ENCODE assay signal across 1 cellular context in the genomic region with DNA sequence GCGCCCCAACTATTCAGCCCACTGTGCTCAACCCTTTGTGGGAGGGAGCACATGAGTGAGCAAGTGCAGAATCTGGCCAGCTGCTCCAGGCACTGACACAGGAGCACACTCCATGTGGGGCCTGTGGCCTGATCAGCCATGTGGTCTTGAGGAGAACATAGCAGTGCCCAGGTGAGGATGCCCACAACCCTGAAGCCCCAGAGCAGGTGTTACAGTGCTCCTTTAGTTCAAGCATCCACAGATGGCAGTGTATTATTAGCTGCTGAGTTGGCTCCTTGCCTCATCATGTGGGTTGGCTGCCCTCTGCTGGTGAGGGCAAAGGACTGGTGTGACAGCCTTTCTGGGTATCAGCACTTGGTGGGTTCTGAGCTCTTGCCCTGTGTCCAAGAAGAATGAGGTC.
TF ChIP-seq lines count a peak whose summit lies in the region.

No MANE protein-coding gene starts in this region.

TF ChIP-seq in HepG2, 621 proteins besides CTCF, POLR2A, EP300 and RAD21:
- TF ChIP-seq, protein P1, sequence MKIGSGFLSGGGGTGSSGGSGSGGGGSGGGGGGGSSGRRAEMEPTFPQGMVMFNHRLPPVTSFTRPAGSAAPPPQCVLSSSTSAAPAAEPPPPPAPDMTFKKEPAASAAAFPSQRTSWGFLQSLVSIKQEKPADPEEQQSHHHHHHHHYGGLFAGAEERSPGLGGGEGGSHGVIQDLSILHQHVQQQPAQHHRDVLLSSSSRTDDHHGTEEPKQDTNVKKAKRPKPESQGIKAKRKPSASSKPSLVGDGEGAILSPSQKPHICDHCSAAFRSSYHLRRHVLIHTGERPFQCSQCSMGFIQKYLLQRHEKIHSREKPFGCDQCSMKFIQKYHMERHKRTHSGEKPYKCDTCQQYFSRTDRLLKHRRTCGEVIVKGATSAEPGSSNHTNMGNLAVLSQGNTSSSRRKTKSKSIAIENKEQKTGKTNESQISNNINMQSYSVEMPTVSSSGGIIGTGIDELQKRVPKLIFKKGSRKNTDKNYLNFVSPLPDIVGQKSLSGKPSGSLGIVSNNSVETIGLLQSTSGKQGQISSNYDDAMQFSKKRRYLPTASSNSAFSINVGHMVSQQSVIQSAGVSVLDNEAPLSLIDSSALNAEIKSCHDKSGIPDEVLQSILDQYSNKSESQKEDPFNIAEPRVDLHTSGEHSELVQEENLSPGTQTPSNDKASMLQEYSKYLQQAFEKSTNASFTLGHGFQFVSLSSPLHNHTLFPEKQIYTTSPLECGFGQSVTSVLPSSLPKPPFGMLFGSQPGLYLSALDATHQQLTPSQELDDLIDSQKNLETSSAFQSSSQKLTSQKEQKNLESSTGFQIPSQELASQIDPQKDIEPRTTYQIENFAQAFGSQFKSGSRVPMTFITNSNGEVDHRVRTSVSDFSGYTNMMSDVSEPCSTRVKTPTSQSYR (CRISPR knock-in tag; IDR thresholded peaks at IDR 0.05; ENCODE audit: borderline replicate concordance), result no peak
- no peak for TF ChIP-seq ZBTB42 (CRISPR knock-in tag; IDR thresholded peaks at IDR 0.05)
- TF ChIP-seq, protein P2, sequence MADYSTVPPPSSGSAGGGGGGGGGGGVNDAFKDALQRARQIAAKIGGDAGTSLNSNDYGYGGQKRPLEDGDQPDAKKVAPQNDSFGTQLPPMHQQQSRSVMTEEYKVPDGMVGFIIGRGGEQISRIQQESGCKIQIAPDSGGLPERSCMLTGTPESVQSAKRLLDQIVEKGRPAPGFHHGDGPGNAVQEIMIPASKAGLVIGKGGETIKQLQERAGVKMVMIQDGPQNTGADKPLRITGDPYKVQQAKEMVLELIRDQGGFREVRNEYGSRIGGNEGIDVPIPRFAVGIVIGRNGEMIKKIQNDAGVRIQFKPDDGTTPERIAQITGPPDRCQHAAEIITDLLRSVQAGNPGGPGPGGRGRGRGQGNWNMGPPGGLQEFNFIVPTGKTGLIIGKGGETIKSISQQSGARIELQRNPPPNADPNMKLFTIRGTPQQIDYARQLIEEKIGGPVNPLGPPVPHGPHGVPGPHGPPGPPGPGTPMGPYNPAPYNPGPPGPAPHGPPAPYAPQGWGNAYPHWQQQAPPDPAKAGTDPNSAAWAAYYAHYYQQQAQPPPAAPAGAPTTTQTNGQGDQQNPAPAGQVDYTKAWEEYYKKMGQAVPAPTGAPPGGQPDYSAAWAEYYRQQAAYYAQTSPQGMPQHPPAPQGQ (CRISPR knock-in tag; IDR thresholded peaks at IDR 0.05; ENCODE audit: borderline replicate concordance), result no peak
- TF ChIP-seq ATAD3A (CRISPR knock-in tag; IDR thresholded peaks at IDR 0.05), result no peak
- TF ChIP-seq SMC3 (IDR thresholded peaks at IDR 0.05; ENCODE audit: low read length), result peak; percentile 81
- TF ChIP-seq, protein P3, sequence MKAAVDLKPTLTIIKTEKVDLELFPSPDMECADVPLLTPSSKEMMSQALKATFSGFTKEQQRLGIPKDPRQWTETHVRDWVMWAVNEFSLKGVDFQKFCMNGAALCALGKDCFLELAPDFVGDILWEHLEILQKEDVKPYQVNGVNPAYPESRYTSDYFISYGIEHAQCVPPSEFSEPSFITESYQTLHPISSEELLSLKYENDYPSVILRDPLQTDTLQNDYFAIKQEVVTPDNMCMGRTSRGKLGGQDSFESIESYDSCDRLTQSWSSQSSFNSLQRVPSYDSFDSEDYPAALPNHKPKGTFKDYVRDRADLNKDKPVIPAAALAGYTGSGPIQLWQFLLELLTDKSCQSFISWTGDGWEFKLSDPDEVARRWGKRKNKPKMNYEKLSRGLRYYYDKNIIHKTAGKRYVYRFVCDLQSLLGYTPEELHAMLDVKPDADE (CRISPR knock-in tag; IDR thresholded peaks at IDR 0.05), result no peak
- TF ChIP-seq STAG1 (CRISPR knock-in tag; IDR thresholded peaks at IDR 0.05), result peak; percentile 91
- TF ChIP-seq TGIF2 (CRISPR knock-in tag; IDR thresholded peaks at IDR 0.05), result no peak
- TF ChIP-seq IRF2 (CRISPR knock-in tag; IDR thresholded peaks at IDR 0.05), result no peak
- no peak for TF ChIP-seq BCL6 (CRISPR knock-in tag; IDR thresholded peaks at IDR 0.05)
- TF ChIP-seq MAZ (IDR thresholded peaks at IDR 0.05; ENCODE audit: borderline replicate concordance, low read depth, low read length), result no peak
- TF ChIP-seq MAZ (CRISPR knock-in tag; IDR thresholded peaks at IDR 0.05; ENCODE audit: low read depth), result no peak
- 0 out of 2 replicates have a peak, but pooled peaks have one; percentile 11 for TF ChIP-seq CEBPG (CRISPR knock-in tag; IDR thresholded peaks at IDR 0.05)
- TF ChIP-seq, protein P4, sequence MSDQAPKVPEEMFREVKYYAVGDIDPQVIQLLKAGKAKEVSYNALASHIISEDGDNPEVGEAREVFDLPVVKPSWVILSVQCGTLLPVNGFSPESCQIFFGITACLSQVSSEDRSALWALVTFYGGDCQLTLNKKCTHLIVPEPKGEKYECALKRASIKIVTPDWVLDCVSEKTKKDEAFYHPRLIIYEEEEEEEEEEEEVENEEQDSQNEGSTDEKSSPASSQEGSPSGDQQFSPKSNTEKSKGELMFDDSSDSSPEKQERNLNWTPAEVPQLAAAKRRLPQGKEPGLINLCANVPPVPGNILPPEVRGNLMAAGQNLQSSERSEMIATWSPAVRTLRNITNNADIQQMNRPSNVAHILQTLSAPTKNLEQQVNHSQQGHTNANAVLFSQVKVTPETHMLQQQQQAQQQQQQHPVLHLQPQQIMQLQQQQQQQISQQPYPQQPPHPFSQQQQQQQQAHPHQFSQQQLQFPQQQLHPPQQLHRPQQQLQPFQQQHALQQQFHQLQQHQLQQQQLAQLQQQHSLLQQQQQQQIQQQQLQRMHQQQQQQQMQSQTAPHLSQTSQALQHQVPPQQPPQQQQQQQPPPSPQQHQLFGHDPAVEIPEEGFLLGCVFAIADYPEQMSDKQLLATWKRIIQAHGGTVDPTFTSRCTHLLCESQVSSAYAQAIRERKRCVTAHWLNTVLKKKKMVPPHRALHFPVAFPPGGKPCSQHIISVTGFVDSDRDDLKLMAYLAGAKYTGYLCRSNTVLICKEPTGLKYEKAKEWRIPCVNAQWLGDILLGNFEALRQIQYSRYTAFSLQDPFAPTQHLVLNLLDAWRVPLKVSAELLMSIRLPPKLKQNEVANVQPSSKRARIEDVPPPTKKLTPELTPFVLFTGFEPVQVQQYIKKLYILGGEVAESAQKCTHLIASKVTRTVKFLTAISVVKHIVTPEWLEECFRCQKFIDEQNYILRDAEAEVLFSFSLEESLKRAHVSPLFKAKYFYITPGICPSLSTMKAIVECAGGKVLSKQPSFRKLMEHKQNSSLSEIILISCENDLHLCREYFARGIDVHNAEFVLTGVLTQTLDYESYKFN (CRISPR knock-in tag; conservative IDR thresholded peaks at IDR 0.05), result no peak
- peak; percentile 48 to 54; a peak in 3 of 4 replicates for TF ChIP-seq MAFK (conservative IDR thresholded peaks at IDR 0.05 in 1 of 2, IDR thresholded peaks at IDR 0.05 in 1 of 2; ENCODE audit: low read length in 2 of 2)
- no peak for TF ChIP-seq ZNF17 (CRISPR knock-in tag; IDR thresholded peaks at IDR 0.05)
- no peak for TF ChIP-seq NCOA2 (CRISPR knock-in tag; IDR thresholded peaks at IDR 0.05)
- TF ChIP-seq, protein P5, sequence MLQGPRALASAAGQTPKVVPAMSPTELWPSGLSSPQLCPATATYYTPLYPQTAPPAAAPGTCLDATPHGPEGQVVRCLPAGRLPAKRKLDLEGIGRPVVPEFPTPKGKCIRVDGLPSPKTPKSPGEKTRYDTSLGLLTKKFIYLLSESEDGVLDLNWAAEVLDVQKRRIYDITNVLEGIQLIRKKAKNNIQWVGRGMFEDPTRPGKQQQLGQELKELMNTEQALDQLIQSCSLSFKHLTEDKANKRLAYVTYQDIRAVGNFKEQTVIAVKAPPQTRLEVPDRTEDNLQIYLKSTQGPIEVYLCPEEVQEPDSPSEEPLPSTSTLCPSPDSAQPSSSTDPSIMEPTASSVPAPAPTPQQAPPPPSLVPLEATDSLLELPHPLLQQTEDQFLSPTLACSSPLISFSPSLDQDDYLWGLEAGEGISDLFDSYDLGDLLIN (CRISPR knock-in tag; IDR thresholded peaks at IDR 0.05; ENCODE audit: borderline replicate concordance), result no peak
- TF ChIP-seq, protein P6, sequence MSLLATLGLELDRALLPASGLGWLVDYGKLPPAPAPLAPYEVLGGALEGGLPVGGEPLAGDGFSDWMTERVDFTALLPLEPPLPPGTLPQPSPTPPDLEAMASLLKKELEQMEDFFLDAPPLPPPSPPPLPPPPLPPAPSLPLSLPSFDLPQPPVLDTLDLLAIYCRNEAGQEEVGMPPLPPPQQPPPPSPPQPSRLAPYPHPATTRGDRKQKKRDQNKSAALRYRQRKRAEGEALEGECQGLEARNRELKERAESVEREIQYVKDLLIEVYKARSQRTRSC (CRISPR knock-in tag; IDR thresholded peaks at IDR 0.05; ENCODE audit: low read depth), result no peak
- TF ChIP-seq ZNF558 (CRISPR knock-in tag; IDR thresholded peaks at IDR 0.05; ENCODE audit: borderline replicate concordance), result no peak
- TF ChIP-seq DNMT1 (CRISPR knock-in tag; IDR thresholded peaks at IDR 0.05), result no peak
- no peak for TF ChIP-seq ZNF510 (CRISPR knock-in tag; IDR thresholded peaks at IDR 0.05; ENCODE audit: low read depth)
- peak; percentile 26; the same call in 1 of the 2 replicates for TF ChIP-seq SALL1 (CRISPR knock-in tag; IDR thresholded peaks at IDR 0.05)
- TF ChIP-seq MAF1 (CRISPR knock-in tag; IDR thresholded peaks at IDR 0.05; ENCODE audit: borderline replicate concordance), result no peak
- peak; percentile 73 for TF ChIP-seq MAFF (IDR thresholded peaks at IDR 0.05; ENCODE audit: low read depth, low read length)
- no peak for TF ChIP-seq ZNF703 (CRISPR knock-in tag; IDR thresholded peaks at IDR 0.05; ENCODE audit: borderline replicate concordance)
